ENCODE assay signal across 18 cellular contexts in the genomic region with DNA sequence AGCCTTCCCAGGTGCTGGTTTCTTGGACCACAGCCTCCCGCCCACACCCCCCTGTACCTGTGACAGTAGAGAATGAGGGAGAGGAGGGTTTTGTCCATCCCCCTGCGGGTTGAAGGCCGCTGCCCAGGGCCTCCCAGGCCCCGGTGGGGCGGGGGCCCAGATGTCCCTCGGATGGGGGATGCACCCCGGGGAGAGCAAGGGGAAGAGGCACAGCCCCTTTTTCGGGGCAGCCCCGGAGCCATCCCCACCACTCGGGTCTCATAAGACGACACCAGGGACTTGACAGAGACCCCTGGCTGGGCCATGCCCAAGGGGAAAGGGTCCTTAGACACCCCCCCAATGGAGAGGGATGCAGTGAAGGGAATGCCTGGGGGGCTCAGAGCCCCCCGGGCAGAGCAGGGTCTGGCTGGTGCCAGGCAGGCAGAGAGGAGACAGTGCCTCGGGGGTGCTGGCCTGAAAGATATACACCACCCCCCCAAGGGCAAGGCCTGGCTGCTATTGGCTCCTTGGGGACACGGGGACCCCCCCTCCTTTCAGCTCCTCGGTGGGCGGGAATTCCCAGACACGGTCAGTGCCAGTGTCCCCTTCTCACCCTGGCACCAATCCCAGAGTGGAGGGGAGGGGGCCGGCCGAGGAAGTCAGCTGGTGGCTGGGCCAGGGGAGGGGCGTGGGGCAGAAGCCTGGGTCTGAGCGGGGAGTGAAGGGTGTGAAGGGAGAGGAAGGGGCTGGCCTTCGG. TPM values are rescaled to one million over a fixed set of nuclear protein-coding genes. Genes with fewer than 3 reads are reported as not detected.
A peak's percentile ranks its signal among the peaks of the same experiment; 100 is the strongest.
DNase-seq lines count a peak whose midpoint lies in the region; ATAC-seq and TF ChIP-seq lines count a peak whose summit lies in the region.
"Had no signal": no experiment of that assay in that cellular context is flagged by ENCODE, and none has a peak within 500 bp of the region (broad histone marks: within the 10 kb centered on the region; RNA-seq: fewer than 3 reads in every experiment).

No MANE protein-coding gene starts in this region.

- peaks cover 16% of the 10 kb centered on the region for H3F3A ChIP-seq in SK-N-SH (replicated peaks; ENCODE audit: insufficient read depth)

- TF ChIP-seq EP300 in SK-N-SH (IDR thresholded peaks at IDR 0.05; ENCODE audit: borderline replicate concordance in 1 of 2, low read depth in 1 of 2, low read length in 1 of 2) (no peak), suprapubic skin (IDR thresholded peaks at IDR 0.05) (no peak)

- no peaks in the 10 kb centered on the region for H3K9me3 Mint-ChIP-seq in brain
- H3K9me3 Mint-ChIP-seq: activated CD8-positive, alpha-beta T cell treated with anti-CD3 and anti-CD28 coated beads for 36 hours; activated T-cell treated with anti-CD3 and anti-CD28 coated beads, Interleukin-2, amount 50 U/mL, for 72 hours; CD4-positive, CD25-positive, alpha-beta regulatory T cell had no signal

- H3K27ac ChIP-seq in SK-N-SH (ENCODE audit: low read depth in 2 of 2, low read length in 1 of 2) (no peak overlapping the region; a peak in 1 of 4 replicates), suprapubic skin (peak overlapping the region; percentile 11)

- POLR2A ChIA-PET in SK-N-SH (lab: Yijun Ruan, JAX) = interaction anchor here (2.6 kb wide), 1 partner anchor 11 kb away, joined by 10 read pairs; a partner anchor contains a TSS

- H4K20me1 ChIP-seq in SK-N-SH (ENCODE audit: insufficient read depth) = no peaks in the 10 kb centered on the region

- no peak overlapping the region for H2AFZ ChIP-seq in SK-N-SH (ENCODE audit: low read depth)

- 67% methylated on average over 20 of the region's 22 CpGs for WGBS in SK-N-SH (ENCODE audit: low lambda C conversion rate)
- WGBS in suprapubic skin = 59% methylated on average over 22 of the region's 22 CpGs

- H3K4me1 Mint-ChIP-seq in brain = peaks cover 41% of the 10 kb centered on the region

- H3K4me2 ChIP-seq in SK-N-SH = no peak overlapping the region

- CTCF ChIA-PET in SK-N-SH (lab: Yijun Ruan, JAX) = interaction anchor here (1.0 to 11.9 kb wide), 17 partner anchors 7 to 258 kb away, joined by 3 to 398 read pairs (median 12); a partner anchor contains a TSS

- H3K27me3 ChIP-seq in SK-N-SH (ENCODE audit: insufficient read depth) (no peaks in the 10 kb centered on the region), suprapubic skin (no peaks in the 10 kb centered on the region)

- no peak for TF ChIP-seq CTCF in SK-N-SH (IDR thresholded peaks at IDR 0.05)
- no peak for TF ChIP-seq CTCF in brain (conservative IDR thresholded peaks at IDR 0.05)
- TF ChIP-seq CTCF in suprapubic skin (IDR thresholded peaks at IDR 0.05) = no peak

- H3K4me3 ChIP-seq in SK-N-SH (ENCODE audit: low read depth in 2 of 2, low read length in 1 of 2) = no peak overlapping the region
- no peak overlapping the region for H3K4me3 ChIP-seq in suprapubic skin
- H3K4me3 ChIP-seq: thoracic aorta had no signal

- no peaks in the 10 kb centered on the region for H3K79me2 ChIP-seq in SK-N-SH (ENCODE audit: insufficient read depth)

- DNase-seq in SK-N-SH (peak; percentile 82), medulla oblongata (ENCODE audit: extremely low spot score) (peak; percentile 98), suprapubic skin (ENCODE audit: low spot score in 2 of 2) (no peak)
- DNase-seq in activated effector memory CD4-positive, alpha-beta T cell treated with Interleukin-2 at 50 U/mL for 16 hours = no peak
- DNase-seq in stimulated activated CD4-positive, alpha-beta T cell treated with anti-CD3 and anti-CD28 coated beads, Interleukin-4, amount 100 ng/mL, for 1 hour = no peak
- DNase-seq: activated CD8-positive, alpha-beta T cell treated with anti-CD3 and anti-CD28 coated beads for 36 hours; activated T-cell treated with anti-CD3 and anti-CD28 coated beads, Interleukin-2, amount 50 U/mL, for 72 hours; CD4-positive, CD25-positive, alpha-beta regulatory T cell; cortex of kidney; left ventricle myocardium superior; NCI-H1930; NCI-H524 had no signal

- no peak overlapping the region for H3K9ac ChIP-seq in SK-N-SH

- H3K4me3 Mint-ChIP-seq in brain = peak overlapping the region in 1 of 5 experiments; percentile 73
- H3K4me3 Mint-ChIP-seq: activated CD8-positive, alpha-beta T cell treated with anti-CD3 and anti-CD28 coated beads for 36 hours; activated T-cell treated with anti-CD3 and anti-CD28 coated beads, Interleukin-2, amount 50 U/mL, for 72 hours had no signal

- H3K27ac Mint-ChIP-seq in brain = peak overlapping the region in 4 of 5 experiments; percentile 64 to 94 (median 80)
- H3K27ac Mint-ChIP-seq: activated CD8-positive, alpha-beta T cell treated with anti-CD3 and anti-CD28 coated beads for 36 hours; activated T-cell treated with anti-CD3 and anti-CD28 coated beads, Interleukin-2, amount 50 U/mL, for 72 hours; CD4-positive, CD25-positive, alpha-beta regulatory T cell had no signal

- no peak for TF ChIP-seq RAD21 in SK-N-SH (IDR thresholded peaks at IDR 0.05; ENCODE audit: low read length)

- TF ChIP-seq POLR2A in suprapubic skin (IDR thresholded peaks at IDR 0.05) = no peak

- H3K4me1 ChIP-seq in SK-N-SH (ENCODE audit: control insufficient read depth in 1 of 2, insufficient read depth in 2 of 2, low read depth in 1 of 2, low read length in 1 of 2) (peaks cover 3 to 15% of the 10 kb centered on the region in 2 experiments; a peak in 3 of 4 replicates), suprapubic skin (peaks cover 51% of the 10 kb centered on the region)

- no peaks in the 10 kb centered on the region for H3K27me3 Mint-ChIP-seq in brain
- H3K27me3 Mint-ChIP-seq: activated CD8-positive, alpha-beta T cell treated with anti-CD3 and anti-CD28 coated beads for 36 hours; CD4-positive, CD25-positive, alpha-beta regulatory T cell had no signal

- peaks cover 0 to 4% of the 10 kb centered on the region in 2 experiments for H3K36me3 ChIP-seq in SK-N-SH (replicated peaks in 1 of 2; ENCODE audit: control insufficient read depth in 1 of 2, insufficient read depth in 2 of 2, low read length in 1 of 2)
- H3K36me3 ChIP-seq in suprapubic skin = peaks cover 23% of the 10 kb centered on the region

- ATAC-seq in SK-N-SH treated with all-trans-retinoic acid at 6 μM for 48 hours (no peak), HG02970 (IDR thresholded peaks at IDR 0.05; ENCODE audit: low FRiP score, unreplicated experiment) (no peak)
- ATAC-seq: activated CD8-positive, alpha-beta T cell treated with anti-CD3 and anti-CD28 coated beads for 36 hours; activated T-cell treated with anti-CD3 and anti-CD28 coated beads, Interleukin-2, amount 50 U/mL, for 72 hours; left ventricle myocardium superior had no signal

- H3K36me3 Mint-ChIP-seq in brain = no peaks in the 10 kb centered on the region

- H3K9me3 ChIP-seq in SK-N-SH = no peaks in the 10 kb centered on the region
- no peaks in the 10 kb centered on the region for H3K9me3 ChIP-seq in suprapubic skin
- H3K9me3 ChIP-seq: thoracic aorta had no signal

- H3K9me2 ChIP-seq in SK-N-SH = no peaks in the 10 kb centered on the region

TF ChIP-seq in SK-N-SH, 30 proteins besides CTCF, POLR2A, EP300 and RAD21 (continues in another document):
- TF ChIP-seq FOSL2 (IDR thresholded peaks at IDR 0.05; ENCODE audit: borderline replicate concordance, low read depth) (no peak), RXRA (IDR thresholded peaks at IDR 0.05; ENCODE audit: borderline replicate concordance, low read depth) (no peak), CHD2 (IDR thresholded peaks at IDR 0.05; ENCODE audit: low read length, partially characterized antibody) (peak; percentile 22), GABPA (IDR thresholded peaks at IDR 0.05; ENCODE audit: low read depth) (no peak)
- TF ChIP-seq, protein P1, sequence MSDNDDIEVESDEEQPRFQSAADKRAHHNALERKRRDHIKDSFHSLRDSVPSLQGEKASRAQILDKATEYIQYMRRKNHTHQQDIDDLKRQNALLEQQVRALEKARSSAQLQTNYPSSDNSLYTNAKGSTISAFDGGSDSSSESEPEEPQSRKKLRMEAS (IDR thresholded peaks at IDR 0.05; ENCODE audit: low read depth) = no peak

TF ChIP-seq in SK-N-SH treated with all-trans-retinoic acid at 6 μM for 48 hours, 23 proteins besides CTCF, POLR2A, EP300 and RAD21 (continues in another document):
- TF ChIP-seq RARB (CRISPR knock-in tag; IDR thresholded peaks at IDR 0.05) = no peak
- TF ChIP-seq ZNF565 (CRISPR knock-in tag; conservative IDR thresholded peaks at IDR 0.05; ENCODE audit: low read depth) = no peak
- no peak for TF ChIP-seq CSDC2 (CRISPR knock-in tag; IDR thresholded peaks at IDR 0.05)
- no peak for TF ChIP-seq ISL1 (CRISPR knock-in tag; IDR thresholded peaks at IDR 0.05)
- TF ChIP-seq BACH2 (CRISPR knock-in tag; IDR thresholded peaks at IDR 0.05; ENCODE audit: borderline replicate concordance) = no peak

RNA-seq across cellular contexts. Expression of a gene that starts 3.7 kb away (rescaled TPM):
- polyA plus RNA-seq in SK-N-SH (2012; rRNA removed) (0.93 and 1.5 TPM in 2 replicates), brain (ENCODE audit: insufficient read depth, low read depth, low replicate concordance) (1.6 TPM)
- polyA plus RNA-seq in SK-N-SH (2012; cell fraction: cytosol; rRNA removed) = 0.44 and 0.47 TPM in 2 replicates
- polyA plus RNA-seq in SK-N-SH (2012; cell fraction: nucleus; rRNA removed) = 7.2 and 8.4 TPM in 2 replicates
- under 1 TPM in 1 of 4 donors, not detected in 3; 0.53 TPM for total RNA-seq in suprapubic skin
- total RNA-seq: thoracic aorta had no signal

RNA-seq across cellular contexts. Expression of a gene that starts 11.2 kb away (rescaled TPM):
- polyA plus RNA-seq in SK-N-SH (2012; rRNA removed) = 20.3 and 32.7 TPM in 2 replicates
- 13.4 and 24.0 TPM in 2 replicates for polyA plus RNA-seq in SK-N-SH (2012; cell fraction: cytosol; rRNA removed)
- 45.7 and 64.8 TPM in 2 replicates for polyA plus RNA-seq in SK-N-SH (2012; cell fraction: nucleus; rRNA removed)
- polyA plus RNA-seq in brain (ENCODE audit: insufficient read depth, low read depth, low replicate concordance) = 383 TPM
- total RNA-seq in suprapubic skin = 10 to 100 TPM; 52.7 to 67.2 (median 57.3) TPM

RNA-seq across cellular contexts. Expression of a gene that starts 15.9 kb away (rescaled TPM):
- 3.9 and 6.0 TPM in 2 replicates for polyA plus RNA-seq in SK-N-SH (2012; rRNA removed)
- 3.0 and 4.2 TPM in 2 replicates for polyA plus RNA-seq in SK-N-SH (2012; cell fraction: cytosol; rRNA removed)
- 7.3 and 13.1 TPM in 2 replicates for polyA plus RNA-seq in SK-N-SH (2012; cell fraction: nucleus; rRNA removed)
- polyA plus RNA-seq in brain (ENCODE audit: insufficient read depth, low read depth, low replicate concordance) = 20.8 TPM
- total RNA-seq in suprapubic skin = 1 to 10 TPM in 1 of 4 donors, under 1 TPM in 3; 0.51 to 1.1 (median 0.67) TPM
- total RNA-seq: A172, myocyte had no signal
- polyA plus RNA-seq: CD4-positive, CD25-positive, alpha-beta regulatory T cell had no signal

RNA-seq across cellular contexts. Expression of a gene that starts 31.5 kb away (rescaled TPM):
- polyA plus RNA-seq in SK-N-SH (2012; rRNA removed) (66.9 and 75.9 TPM in 2 replicates), brain (ENCODE audit: insufficient read depth, low read depth, low replicate concordance) (34.4 TPM)
- polyA plus RNA-seq in SK-N-SH (2012; cell fraction: cytosol; rRNA removed) = 26.7 and 37.5 TPM in 2 replicates
- polyA plus RNA-seq in SK-N-SH (2012; cell fraction: nucleus; rRNA removed) = 280 and 468 TPM in 2 replicates
- total RNA-seq in suprapubic skin = 10 to 100 TPM; 18.2 to 35.6 (median 27.0) TPM

RNA-seq across cellular contexts. Expression of a gene that starts 38.2 kb away (rescaled TPM):
- polyA plus RNA-seq in SK-N-SH (2012; rRNA removed) (16.7 and 20.2 TPM in 2 replicates), brain (ENCODE audit: insufficient read depth, low read depth, low replicate concordance) (57.4 TPM)
- polyA plus RNA-seq in SK-N-SH (2012; cell fraction: cytosol; rRNA removed) = 13.7 and 17.2 TPM in 2 replicates
- 45.2 and 52.4 TPM in 2 replicates for polyA plus RNA-seq in SK-N-SH (2012; cell fraction: nucleus; rRNA removed)
- 10 to 100 TPM; 38.5 to 50.4 (median 39.6) TPM for total RNA-seq in suprapubic skin

Comparison
In these comparisons a context has a peak if more than half of its experiments do, and no peak if none do; other contexts are left out.
1. DNase-seq: peak in SK-N-SH (single experiment) and medulla oblongata (single experiment); none in suprapubic skin (0 of 2), activated effector memory CD4-positive, alpha-beta T cell treated with Interleukin-2 at 50 U/mL for 16 hours (single experiment) and stimulated activated CD4-positive, alpha-beta T cell treated with anti-CD3 and anti-CD28 coated beads, Interleukin-4, amount 100 ng/mL, for 1 hour (single experiment).